In genomic region chrX:103533428-103534216, GRCh38 we compare ENCODE assay signal across 8 cellular contexts.
DNase-seq lines count a peak whose midpoint lies in the region; ATAC-seq lines count a peak whose summit lies in the region.

No MANE protein-coding gene starts in this region.

- ATAC-seq in HG02870 (IDR thresholded peaks at IDR 0.05; ENCODE audit: unreplicated experiment), result peak; percentile 57

- H3K9me3 ChIP-seq in effector memory CD4-positive, alpha-beta T cell (ENCODE audit: control insufficient read depth, low read length), result no peaks in the 10 kb centered on the region

- H3K27me3 ChIP-seq in effector memory CD4-positive, alpha-beta T cell (replicated peaks; ENCODE audit: control insufficient read depth, insufficient read depth, low read length, poor library complexity, severe bottlenecking), result no peaks in the 10 kb centered on the region

- no peaks in the 10 kb centered on the region for H3K4me1 ChIP-seq in effector memory CD4-positive, alpha-beta T cell (ENCODE audit: control insufficient read depth, insufficient read depth, low read length, poor library complexity, severe bottlenecking)

- H3K27ac ChIP-seq in effector memory CD4-positive, alpha-beta T cell (ENCODE audit: insufficient read depth, low read length, poor library complexity, severe bottlenecking), result no peak overlapping the region

- peak overlapping the region; percentile 13 for H3K4me3 ChIP-seq in effector memory CD4-positive, alpha-beta T cell (ENCODE audit: insufficient read depth, low read depth, low read length, poor library complexity, severe bottlenecking)

- DNase-seq in EH (ENCODE audit: low read depth), result peak; percentile 74
- peak; percentile 19 for DNase-seq in NCI-H446 treated with DMSO at 0.1 percent for 48 hours (lab: John Stamatoyannopoulos, UW)
- peak; percentile 88 for DNase-seq in activated CD8-positive, alpha-beta memory T cell treated with anti-CD3 and anti-CD28 coated beads for 24 hours
- DNase-seq in effector memory CD4-positive, alpha-beta T cell, result peak; percentile 36 to 45 (median 40)
- peak; percentile 85 for DNase-seq in medulla oblongata (ENCODE audit: extremely low spot score)
- DNase-seq in stimulated activated CD8-positive, alpha-beta memory T cell treated with anti-CD3 and anti-CD28 coated beads, Interleukin-12 subunit alpha, Interleukin-12 subunit beta, amount 100 ng/mL, for 1 hour (ENCODE audit: low read depth), result peak; percentile 42
- no peak for DNase-seq in epidermal melanocyte (ENCODE audit: insufficient read length, low spot score)

- H3K36me3 ChIP-seq in effector memory CD4-positive, alpha-beta T cell (ENCODE audit: control insufficient read depth, insufficient read depth, low read length), result no peaks in the 10 kb centered on the region
